13 cellular contexts compared by ENCODE assay signal in genomic region chr4:112704322-112704721, GRCh38.
DNase-seq lines count a peak whose midpoint lies in the region; ATAC-seq lines count a peak whose summit lies in the region.
"Had no signal": no experiment of that assay in that cellular context is flagged by ENCODE, and none has a peak within 500 bp of the region (broad histone marks: within the 10 kb centered on the region; RNA-seq: fewer than 3 reads in every experiment).

No MANE protein-coding gene starts in this region.

- no peak overlapping the region for H3K27ac Mint-ChIP-seq in activated naive CD4-positive, alpha-beta T cell treated with anti-CD3 and anti-CD28 coated beads, Interleukin-2, amount 10 ng/mL, durations not matched to agents 7 days and 5 days
- H3K27ac Mint-ChIP-seq in activated naive CD4-positive, alpha-beta T cell treated with anti-CD3 and anti-CD28 coated beads for 36 hours = no peak overlapping the region
- no peak overlapping the region for H3K27ac Mint-ChIP-seq in activated CD8-positive, alpha-beta T cell treated with anti-CD3 and anti-CD28 coated beads, Interleukin-2, amount 10 ng/mL, durations not matched to agents 7 days and 5 days
- H3K27ac Mint-ChIP-seq in stimulated activated naive CD8-positive, alpha-beta T cell treated with anti-CD3 and anti-CD28 coated beads, Interleukin-15, amount 100 ng/mL, for 72 hours = no peak overlapping the region

- ATAC-seq in activated CD8-positive, alpha-beta T cell treated with anti-CD3 and anti-CD28 coated beads, Interleukin-2, amount 10 ng/mL, durations not matched to agents 7 days and 5 days = no peak
- ATAC-seq in stimulated activated naive CD8-positive, alpha-beta T cell treated with anti-CD3 and anti-CD28 coated beads, Interleukin-15, amount 100 ng/mL, for 72 hours = no peak
- no peak for ATAC-seq in HG02973 (IDR thresholded peaks at IDR 0.05; ENCODE audit: unreplicated experiment)
- no peak for ATAC-seq in GM19463 (IDR thresholded peaks at IDR 0.05; ENCODE audit: unreplicated experiment)

- H3K9me3 ChIP-seq in iPS-18c (ENCODE audit: control insufficient read depth, insufficient read depth, low read length) = no peaks in the 10 kb centered on the region
- H3K9me3 ChIP-seq: tibial nerve had no signal

- peak overlapping the region; percentile 77 for H3K4me3 Mint-ChIP-seq in activated naive CD4-positive, alpha-beta T cell treated with anti-CD3 and anti-CD28 coated beads, Interleukin-2, amount 10 ng/mL, durations not matched to agents 7 days and 5 days
- H3K4me3 Mint-ChIP-seq in activated naive CD4-positive, alpha-beta T cell treated with anti-CD3 and anti-CD28 coated beads for 36 hours = no peak overlapping the region
- peak overlapping the region; percentile 0 for H3K4me3 Mint-ChIP-seq in activated CD8-positive, alpha-beta T cell treated with anti-CD3 and anti-CD28 coated beads, Interleukin-2, amount 10 ng/mL, durations not matched to agents 7 days and 5 days
- peak overlapping the region; percentile 1 to 82 for H3K4me3 Mint-ChIP-seq in stimulated activated naive CD8-positive, alpha-beta T cell treated with anti-CD3 and anti-CD28 coated beads, Interleukin-15, amount 100 ng/mL, for 72 hours

- CTCF ChIA-PET in activated naive CD4-positive, alpha-beta T cell treated with anti-CD3 and anti-CD28 coated beads, Interleukin-2, amount 10 ng/mL, durations not matched to agents 7 days and 5 days (lab: Charles Lee) = no interaction called here
- CTCF ChIA-PET in activated naive CD4-positive, alpha-beta T cell treated with anti-CD3 and anti-CD28 coated beads for 36 hours (lab: Charles Lee) = interaction anchor here (0.6 to 0.7 kb wide), 2 partner anchors 336 to 1033 kb away, joined by 3 read pairs; no protein-coding TSS in a partner anchor
- CTCF ChIA-PET in activated CD8-positive, alpha-beta T cell treated with anti-CD3 and anti-CD28 coated beads, Interleukin-2, amount 10 ng/mL, durations not matched to agents 7 days and 5 days (lab: Charles Lee) = no interaction called here

- H3K27me3 Mint-ChIP-seq in activated naive CD4-positive, alpha-beta T cell treated with anti-CD3 and anti-CD28 coated beads, Interleukin-2, amount 10 ng/mL, durations not matched to agents 7 days and 5 days = peaks cover 51% of the 10 kb centered on the region
- peaks cover 48% of the 10 kb centered on the region for H3K27me3 Mint-ChIP-seq in activated naive CD4-positive, alpha-beta T cell treated with anti-CD3 and anti-CD28 coated beads for 36 hours (ENCODE audit: low read depth)
- H3K27me3 Mint-ChIP-seq in activated CD8-positive, alpha-beta T cell treated with anti-CD3 and anti-CD28 coated beads, Interleukin-2, amount 10 ng/mL, durations not matched to agents 7 days and 5 days (ENCODE audit: low read depth) = peaks cover 43% of the 10 kb centered on the region
- peaks cover 53% of the 10 kb centered on the region for H3K27me3 Mint-ChIP-seq in stimulated activated naive CD8-positive, alpha-beta T cell treated with anti-CD3 and anti-CD28 coated beads, Interleukin-15, amount 100 ng/mL, for 72 hours

- no peak for DNase-seq in activated naive CD4-positive, alpha-beta T cell treated with anti-CD3 and anti-CD28 coated beads, Interleukin-2, amount 10 ng/mL, durations not matched to agents 7 days and 5 days
- no peak for DNase-seq in activated naive CD4-positive, alpha-beta T cell treated with anti-CD3 and anti-CD28 coated beads for 36 hours
- no peak for DNase-seq in activated CD8-positive, alpha-beta T cell treated with anti-CD3 and anti-CD28 coated beads, Interleukin-2, amount 10 ng/mL, durations not matched to agents 7 days and 5 days
- DNase-seq in stimulated activated naive CD8-positive, alpha-beta T cell treated with anti-CD3 and anti-CD28 coated beads, Interleukin-15, amount 100 ng/mL, for 72 hours = no peak
- no peak for DNase-seq in DMS 273 (lab: John Stamatoyannopoulos, UW; ENCODE audit: unreplicated experiment)
- DNase-seq: activated effector memory CD4-positive, alpha-beta T cell treated with anti-CD3 and anti-CD28 coated beads, Interleukin-2, amount 50 U/mL, for 16 hours; brain microvascular endothelial cell; NCI-H2081; right cardiac atrium had no signal

- peak overlapping the region; percentile 74; the same call in 1 of the 2 replicates for H3K4me3 ChIP-seq in iPS-18c (ENCODE audit: insufficient read depth, low read depth, low read length)

- POLR2A ChIA-PET in activated CD8-positive, alpha-beta T cell treated with anti-CD3 and anti-CD28 coated beads, Interleukin-2, amount 10 ng/mL, durations not matched to agents 7 days and 5 days (lab: Charles Lee) = interaction anchor here (0.6 kb wide), 1 partner anchor 11 kb away, joined by 3 read pairs; no protein-coding TSS in a partner anchor

- no peaks in the 10 kb centered on the region for H3K9me3 Mint-ChIP-seq in activated naive CD4-positive, alpha-beta T cell treated with anti-CD3 and anti-CD28 coated beads, Interleukin-2, amount 10 ng/mL, durations not matched to agents 7 days and 5 days
- H3K9me3 Mint-ChIP-seq in activated naive CD4-positive, alpha-beta T cell treated with anti-CD3 and anti-CD28 coated beads for 36 hours = no peaks in the 10 kb centered on the region
- H3K9me3 Mint-ChIP-seq in activated CD8-positive, alpha-beta T cell treated with anti-CD3 and anti-CD28 coated beads, Interleukin-2, amount 10 ng/mL, durations not matched to agents 7 days and 5 days (ENCODE audit: insufficient read depth) = no peaks in the 10 kb centered on the region
- H3K9me3 Mint-ChIP-seq in stimulated activated naive CD8-positive, alpha-beta T cell treated with anti-CD3 and anti-CD28 coated beads, Interleukin-15, amount 100 ng/mL, for 72 hours = no peaks in the 10 kb centered on the region

- H3K4me1 Mint-ChIP-seq in activated naive CD4-positive, alpha-beta T cell treated with anti-CD3 and anti-CD28 coated beads, Interleukin-2, amount 10 ng/mL, durations not matched to agents 7 days and 5 days = peaks cover 18% of the 10 kb centered on the region
- H3K4me1 Mint-ChIP-seq in activated naive CD4-positive, alpha-beta T cell treated with anti-CD3 and anti-CD28 coated beads for 36 hours (ENCODE audit: low read depth) = peaks cover 15% of the 10 kb centered on the region
- peaks cover 23% of the 10 kb centered on the region for H3K4me1 Mint-ChIP-seq in activated CD8-positive, alpha-beta T cell treated with anti-CD3 and anti-CD28 coated beads, Interleukin-2, amount 10 ng/mL, durations not matched to agents 7 days and 5 days (ENCODE audit: low read depth)
- H3K4me1 Mint-ChIP-seq in stimulated activated naive CD8-positive, alpha-beta T cell treated with anti-CD3 and anti-CD28 coated beads, Interleukin-15, amount 100 ng/mL, for 72 hours = peaks cover 30% of the 10 kb centered on the region

- H3K36me3 Mint-ChIP-seq in activated naive CD4-positive, alpha-beta T cell treated with anti-CD3 and anti-CD28 coated beads, Interleukin-2, amount 10 ng/mL, durations not matched to agents 7 days and 5 days = peaks cover 3% of the 10 kb centered on the region
- no peaks in the 10 kb centered on the region for H3K36me3 Mint-ChIP-seq in activated naive CD4-positive, alpha-beta T cell treated with anti-CD3 and anti-CD28 coated beads for 36 hours (ENCODE audit: low read depth)
- H3K36me3 Mint-ChIP-seq in activated CD8-positive, alpha-beta T cell treated with anti-CD3 and anti-CD28 coated beads, Interleukin-2, amount 10 ng/mL, durations not matched to agents 7 days and 5 days (ENCODE audit: low read depth) = peaks cover 2% of the 10 kb centered on the region

- intact Hi-C loops in activated naive CD4-positive, alpha-beta T cell treated with anti-CD3 and anti-CD28 coated beads for 36 hours (cut with micrococcal nuclease) = no loop called here
